21 cellular contexts compared by ENCODE assay signal in the genomic region with DNA sequence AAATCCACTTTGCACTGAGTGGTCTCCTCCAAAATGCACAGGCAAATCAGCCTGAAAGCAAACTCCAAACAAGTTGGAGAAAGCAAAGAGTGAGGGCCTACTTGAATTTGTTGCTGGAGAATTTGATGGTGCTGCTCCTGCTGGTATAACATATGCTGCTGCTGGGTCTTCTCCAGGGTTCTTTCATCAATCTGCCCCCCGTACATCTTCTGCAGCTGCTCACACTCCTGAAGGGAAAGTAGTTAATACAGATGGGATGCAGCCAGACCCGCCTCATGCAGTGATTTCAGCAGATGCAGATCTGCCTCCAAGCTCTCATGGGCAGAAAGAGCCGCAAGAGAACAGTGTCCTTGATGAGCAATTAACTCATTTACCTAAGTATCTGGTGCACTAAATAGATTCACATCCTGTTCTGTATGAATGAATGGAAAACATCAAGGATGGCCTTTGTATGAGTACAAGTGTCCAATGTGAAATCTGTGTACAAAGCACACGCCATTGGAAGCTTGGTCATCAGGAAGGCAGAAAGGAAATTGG. TPM values are rescaled to one million over a fixed set of nuclear protein-coding genes. Genes with fewer than 3 reads are reported as not detected.
DNase-seq lines count a peak whose midpoint lies in the region; ATAC-seq, FAIRE-seq and TF ChIP-seq lines count a peak whose summit lies in the region.
"Had no signal": no experiment of that assay in that cellular context is flagged by ENCODE, and none has a peak within 500 bp of the region (broad histone marks: within the 10 kb centered on the region; RNA-seq: fewer than 3 reads in every experiment).

No MANE protein-coding gene starts in this region.

- DNase-seq in DMS 273 (lab: John Stamatoyannopoulos, UW; ENCODE audit: unreplicated experiment) (peak; percentile 81), HFFc6 (no peak), osteoblast (ENCODE audit: insufficient read length, low spot score, missing footprints) (no peak), posterior vena cava (ENCODE audit: low spot score) (no peak), H54 (ENCODE audit: insufficient read length, low spot score) (no peak)
- no peak for DNase-seq in activated CD8-positive, alpha-beta T cell treated with anti-CD3 and anti-CD28 coated beads for 36 hours
- DNase-seq: ACHN, DND-41, H9, NCI-H1417, NCI-H187, NCI-H774, PC-9 had no signal

- no peaks in the 10 kb centered on the region for H3K79me2 ChIP-seq in osteoblast (ENCODE audit: insufficient read depth, low read length)

- ATAC-seq in activated T-helper 17 cell treated with anti-CD3 and anti-CD28 coated beads, Interleukin-2, amount 50 U/mL, for 72 hours (replicated peaks), result no peak
- no peak for ATAC-seq in activated CD8-positive, alpha-beta T cell treated with anti-CD3 and anti-CD28 coated beads for 36 hours

- no peak overlapping the region for H3K4me3 Mint-ChIP-seq in HFFc6
- no peak overlapping the region for H3K4me3 Mint-ChIP-seq in activated T-helper 17 cell treated with anti-CD3 and anti-CD28 coated beads, Interleukin-2, amount 50 U/mL, for 72 hours
- H3K4me3 Mint-ChIP-seq in activated CD8-positive, alpha-beta T cell treated with anti-CD3 and anti-CD28 coated beads for 36 hours, result no peak overlapping the region
- H3K4me3 Mint-ChIP-seq: H9 had no signal

- peaks cover 91% of the 10 kb centered on the region for H3K4me1 Mint-ChIP-seq in HFFc6 (ENCODE audit: low read depth)
- peaks cover 21% of the 10 kb centered on the region for H3K4me1 Mint-ChIP-seq in activated T-helper 17 cell treated with anti-CD3 and anti-CD28 coated beads, Interleukin-2, amount 50 U/mL, for 72 hours
- H3K4me1 Mint-ChIP-seq in activated CD8-positive, alpha-beta T cell treated with anti-CD3 and anti-CD28 coated beads for 36 hours (ENCODE audit: low read depth), result peaks cover 2% of the 10 kb centered on the region
- H3K4me1 Mint-ChIP-seq: H9 had no signal

- no peak overlapping the region for H3K4me3 ChIP-seq in osteoblast (ENCODE audit: insufficient read depth, low read length)
- H3K4me3 ChIP-seq: PC-9 had no signal

- TF ChIP-seq CTCF in HFFc6 (IDR thresholded peaks at IDR 0.05) (no peak), osteoblast (IDR thresholded peaks at IDR 0.05; ENCODE audit: extremely low read depth, low read depth, low read length) (no peak)
- TF ChIP-seq CTCF in activated CD8-positive, alpha-beta T cell treated with anti-CD3 and anti-CD28 coated beads for 36 hours (IDR thresholded peaks at IDR 0.05), result no peak

- H3K4me2 ChIP-seq in osteoblast (ENCODE audit: insufficient read depth, low read length), result no peak overlapping the region
- H3K4me2 ChIP-seq: PC-9 had no signal

- peak overlapping the region; percentile 95 for H3K27ac Mint-ChIP-seq in HFFc6
- H3K27ac Mint-ChIP-seq in activated T-helper 17 cell treated with anti-CD3 and anti-CD28 coated beads, Interleukin-2, amount 50 U/mL, for 72 hours, result peak overlapping the region; percentile 13
- no peak overlapping the region for H3K27ac Mint-ChIP-seq in activated CD8-positive, alpha-beta T cell treated with anti-CD3 and anti-CD28 coated beads for 36 hours

- H3K36me3 Mint-ChIP-seq in HFFc6 (ENCODE audit: low read depth), result peaks cover 48% of the 10 kb centered on the region
- H3K36me3 Mint-ChIP-seq in activated T-helper 17 cell treated with anti-CD3 and anti-CD28 coated beads, Interleukin-2, amount 50 U/mL, for 72 hours (ENCODE audit: low read depth), result peaks cover 100% of the 10 kb centered on the region
- H3K36me3 Mint-ChIP-seq in activated CD8-positive, alpha-beta T cell treated with anti-CD3 and anti-CD28 coated beads for 36 hours (ENCODE audit: low read depth), result peaks cover 46% of the 10 kb centered on the region

- peak overlapping the region; percentile 94 for H3K27ac ChIP-seq in osteoblast (ENCODE audit: low read depth, low read length)
- H3K27ac ChIP-seq: C4-2B, HL-60, RWPE1 had no signal

- no peaks in the 10 kb centered on the region; the same call in 1 of the 2 replicates for H3K27me3 Mint-ChIP-seq in HFFc6 (ENCODE audit: insufficient read depth)
- H3K27me3 Mint-ChIP-seq in activated T-helper 17 cell treated with anti-CD3 and anti-CD28 coated beads, Interleukin-2, amount 50 U/mL, for 72 hours, result no peaks in the 10 kb centered on the region
- H3K27me3 Mint-ChIP-seq in activated CD8-positive, alpha-beta T cell treated with anti-CD3 and anti-CD28 coated beads for 36 hours, result no peaks in the 10 kb centered on the region

- intact Hi-C loops in posterior vena cava (cut with DNase I), result no loop called here
- intact Hi-C loops in activated CD8-positive, alpha-beta T cell treated with anti-CD3 and anti-CD28 coated beads for 36 hours (cut with micrococcal nuclease), result no loop called here

- no peak overlapping the region for H2AFZ ChIP-seq in osteoblast (ENCODE audit: low read length)
- H2AFZ ChIP-seq: PC-9 had no signal

- CTCF ChIA-PET in activated CD8-positive, alpha-beta T cell treated with anti-CD3 and anti-CD28 coated beads for 36 hours (lab: Charles Lee), result no interaction called here

- FAIRE-seq in H54 (lab: Jason Lieb, UNC), result no peak
- FAIRE-seq: G401.6 had no signal

- H3K9me3 ChIP-seq in osteoblast (ENCODE audit: low read depth, low read length), result no peaks in the 10 kb centered on the region

- no peaks in the 10 kb centered on the region for H4K20me1 ChIP-seq in osteoblast (ENCODE audit: insufficient read depth, low read length)

- POLR2A ChIA-PET in activated CD8-positive, alpha-beta T cell treated with anti-CD3 and anti-CD28 coated beads for 36 hours (lab: Charles Lee), result interaction anchor here (3.0 kb wide), 1 partner anchor 9 kb away, joined by 15 read pairs; no protein-coding TSS in a partner anchor

- TF ChIP-seq POLR2A in H54 (IDR thresholded peaks at IDR 0.05; ENCODE audit: low read depth, low read length), result no peak

- peaks cover 64% of the 10 kb centered on the region for H3K4me1 ChIP-seq in osteoblast (ENCODE audit: insufficient read depth, low read length)

- no peaks in the 10 kb centered on the region for H3K27me3 ChIP-seq in osteoblast (ENCODE audit: insufficient read depth, low read length)

- H3K9me3 Mint-ChIP-seq in HFFc6, result no peaks in the 10 kb centered on the region
- H3K9me3 Mint-ChIP-seq in activated T-helper 17 cell treated with anti-CD3 and anti-CD28 coated beads, Interleukin-2, amount 50 U/mL, for 72 hours, result no peaks in the 10 kb centered on the region
- H3K9me3 Mint-ChIP-seq in activated CD8-positive, alpha-beta T cell treated with anti-CD3 and anti-CD28 coated beads for 36 hours, result no peaks in the 10 kb centered on the region
- H3K9me3 Mint-ChIP-seq: H9 had no signal

- peaks cover 53% of the 10 kb centered on the region for H3K36me3 ChIP-seq in osteoblast (ENCODE audit: insufficient read depth, low read length)

RNA-seq across cellular contexts. Expression of gene APOA1, which starts 24.7 kb away (rescaled TPM):
- total RNA-seq in HFFc6 (2021; fragmentation: NEBNext Ultra II Directional; extraction: Animal tissue kit (Norgen Biotek cat#: 25700)), result not detected
- under 1 TPM; 0.37 TPM for total RNA-seq in activated T-helper 17 cell treated with anti-CD3 and anti-CD28 coated beads, Interleukin-2, amount 50 U/mL, for 72 hours
- under 0.01 and 0.29 TPM in 2 replicates for total RNA-seq in osteoblast
- under 1 TPM in 1 of 2 donors, not detected in 1; 0.79 TPM for total RNA-seq in posterior vena cava
- total RNA-seq in activated CD8-positive, alpha-beta T cell treated with anti-CD3 and anti-CD28 coated beads for 36 hours, result not detected
- total RNA-seq: M059J, NCI-H460, PC-9 had no signal

RNA-seq across cellular contexts. Expression of gene APOC3, which starts 32.5 kb away (rescaled TPM):
- total RNA-seq in HFFc6 (2021; fragmentation: NEBNext Ultra II Directional; extraction: Animal tissue kit (Norgen Biotek cat#: 25700)), result not detected
- total RNA-seq in activated T-helper 17 cell treated with anti-CD3 and anti-CD28 coated beads, Interleukin-2, amount 50 U/mL, for 72 hours, result not detected
- total RNA-seq in osteoblast (not detected in 2 replicates), posterior vena cava (not detected)
- not detected for total RNA-seq in activated CD8-positive, alpha-beta T cell treated with anti-CD3 and anti-CD28 coated beads for 36 hours
- total RNA-seq: H9, HT1080, M059J, NCI-H460, PC-9 had no signal

RNA-seq across cellular contexts. Expression of gene APOA4, which starts 39.1 kb away (rescaled TPM):
- total RNA-seq in HFFc6 (2021; fragmentation: NEBNext Ultra II Directional; extraction: Animal tissue kit (Norgen Biotek cat#: 25700)), result not detected
- total RNA-seq in activated T-helper 17 cell treated with anti-CD3 and anti-CD28 coated beads, Interleukin-2, amount 50 U/mL, for 72 hours, result not detected
- total RNA-seq in osteoblast (not detected in 2 replicates), posterior vena cava (1 to 10 TPM in 1 of 2 donors, not detected in 1; 2.0 TPM)
- not detected for total RNA-seq in activated CD8-positive, alpha-beta T cell treated with anti-CD3 and anti-CD28 coated beads for 36 hours
- total RNA-seq: H9, HT1080, M059J, NCI-H460, PC-9 had no signal
